Comparison of ENCODE assay signal across 1 cellular context in the genomic region with DNA sequence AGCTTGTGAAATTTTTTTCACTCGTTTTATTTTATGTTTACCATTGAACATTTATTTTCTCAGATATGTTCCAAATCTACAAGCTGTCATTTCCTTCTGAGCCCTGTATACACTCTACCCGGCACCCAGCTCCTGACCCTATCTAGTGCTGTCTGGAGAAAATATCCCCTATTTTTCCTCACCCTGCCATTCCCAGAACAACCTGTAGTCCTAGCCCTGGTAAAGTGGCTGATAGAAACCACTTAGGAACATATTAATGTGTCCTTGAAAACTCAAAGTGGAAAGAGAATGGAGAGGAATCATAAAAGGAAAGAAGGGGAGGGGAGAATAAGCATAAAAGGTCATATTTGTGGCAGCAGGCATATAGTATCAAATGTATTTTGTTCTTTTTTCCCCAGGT.
TF ChIP-seq lines count a peak whose summit lies in the region.

No MANE protein-coding gene starts in this region.

TF ChIP-seq in K562, 482 proteins besides CTCF, POLR2A, EP300 and RAD21:
- no peak for TF ChIP-seq SAFB (IDR thresholded peaks at IDR 0.05; ENCODE audit: borderline replicate concordance, low read depth, low read length)
- no peak for TF ChIP-seq ZNF445 (CRISPR knock-in tag; IDR thresholded peaks at IDR 0.05; ENCODE audit: low read depth)
- no peak for TF ChIP-seq SMARCA5 (IDR thresholded peaks at IDR 0.05)
- TF ChIP-seq, protein P1, sequence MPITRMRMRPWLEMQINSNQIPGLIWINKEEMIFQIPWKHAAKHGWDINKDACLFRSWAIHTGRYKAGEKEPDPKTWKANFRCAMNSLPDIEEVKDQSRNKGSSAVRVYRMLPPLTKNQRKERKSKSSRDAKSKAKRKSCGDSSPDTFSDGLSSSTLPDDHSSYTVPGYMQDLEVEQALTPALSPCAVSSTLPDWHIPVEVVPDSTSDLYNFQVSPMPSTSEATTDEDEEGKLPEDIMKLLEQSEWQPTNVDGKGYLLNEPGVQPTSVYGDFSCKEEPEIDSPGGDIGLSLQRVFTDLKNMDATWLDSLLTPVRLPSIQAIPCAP (CRISPR knock-in tag; IDR thresholded peaks at IDR 0.05; ENCODE audit: borderline replicate concordance): no peak
- TF ChIP-seq JUND (IDR thresholded peaks at IDR 0.05; ENCODE audit: borderline replicate concordance, low read depth, low read length): no peak
- no peak for TF ChIP-seq JUND (tag; IDR thresholded peaks at IDR 0.05; ENCODE audit: borderline replicate concordance, low read depth, low read length)
